ENCODE assay signal across 18 cellular contexts in the genomic region with DNA sequence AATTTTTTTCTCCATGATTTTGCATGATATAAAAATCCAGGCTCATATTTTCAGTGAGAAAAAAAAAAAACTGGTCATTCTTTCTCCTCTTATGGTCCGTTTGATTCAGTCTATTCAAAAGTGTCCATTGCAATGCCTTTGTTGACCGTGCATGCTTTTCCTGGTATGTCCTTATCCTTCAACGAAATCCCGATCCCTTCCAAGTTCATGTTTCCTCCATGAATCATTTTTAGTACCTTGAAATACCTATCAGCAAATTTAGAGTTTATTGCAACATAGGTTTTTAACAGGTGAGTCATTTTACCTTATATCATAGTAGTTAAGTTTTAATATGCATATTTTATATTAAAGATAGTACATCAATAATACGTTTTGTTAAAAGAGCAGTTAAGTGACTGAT.
A peak's percentile ranks its signal among the peaks of the same experiment; 100 is the strongest.
DNase-seq lines count a peak whose midpoint lies in the region; ATAC-seq and TF ChIP-seq lines count a peak whose summit lies in the region.
"Had no signal": no experiment of that assay in that cellular context is flagged by ENCODE, and none has a peak within 500 bp of the region (broad histone marks: within the 10 kb centered on the region; RNA-seq: fewer than 3 reads in every experiment).

No MANE protein-coding gene starts in this region.

- no peak overlapping the region for H3K27ac ChIP-seq in RWPE1
- H3K27ac ChIP-seq: GM23248 had no signal

- no peak for TF ChIP-seq CTCF in RWPE1 (conservative IDR thresholded peaks at IDR 0.05; ENCODE audit: low read depth)
- TF ChIP-seq CTCF in epithelial cell of esophagus (IDR thresholded peaks at IDR 0.05; ENCODE audit: insufficient read depth, low read depth, low read length, missing control alignments), result no peak
- no peak for TF ChIP-seq CTCF in chondrocyte (IDR thresholded peaks at IDR 0.05)

- ATAC-seq in GM21528 (IDR thresholded peaks at IDR 0.05; ENCODE audit: low FRiP score, unreplicated experiment) (no peak), GM18861 (IDR thresholded peaks at IDR 0.05; ENCODE audit: unreplicated experiment) (no peak)

- no peak overlapping the region for H3K27ac Mint-ChIP-seq in chondrocyte (ENCODE audit: unreplicated experiment)
- H3K27ac Mint-ChIP-seq: CD4-positive, alpha-beta memory T cell had no signal

- H3K4me3 ChIP-seq in epithelial cell of esophagus (ENCODE audit: low read length), result no peak overlapping the region
- H3K4me3 ChIP-seq: GM23248 had no signal

- H3K27me3 Mint-ChIP-seq in chondrocyte (ENCODE audit: low read depth), result peaks cover 4% of the 10 kb centered on the region
- H3K27me3 Mint-ChIP-seq: CD4-positive, alpha-beta memory T cell had no signal

- H3K4me3 Mint-ChIP-seq in chondrocyte (ENCODE audit: unreplicated experiment), result no peak overlapping the region
- H3K4me3 Mint-ChIP-seq: CD4-positive, alpha-beta memory T cell had no signal

- H3K4me1 Mint-ChIP-seq in chondrocyte (ENCODE audit: low read depth), result no peaks in the 10 kb centered on the region
- H3K4me1 Mint-ChIP-seq: CD4-positive, alpha-beta memory T cell had no signal

- POLR2A ChIA-PET in RWPE1 (lab: Yijun Ruan, JAX; ENCODE audit: low non-redundant PET), result no interaction called here

- no peaks in the 10 kb centered on the region for H3K36me3 Mint-ChIP-seq in chondrocyte (ENCODE audit: low read depth)
- H3K36me3 Mint-ChIP-seq: CD4-positive, alpha-beta memory T cell had no signal

- CTCF ChIA-PET in RWPE1 (lab: Yijun Ruan, JAX), result no interaction called here

- H3K9me3 Mint-ChIP-seq in chondrocyte (ENCODE audit: low read depth), result no peaks in the 10 kb centered on the region

- peak; percentile 77 for DNase-seq in NCI-H226
- peak; percentile 60 for DNase-seq in RWPE1 (ENCODE audit: low spot score)
- peak; percentile 56 for DNase-seq in epithelial cell of esophagus (ENCODE audit: low read depth)
- DNase-seq in renal cortical epithelial cell (ENCODE audit: low read depth), result peak; percentile 7
- no peak for DNase-seq in NCI-H1436 (lab: John Stamatoyannopoulos, UW)
- no peak for DNase-seq in chondrocyte (ENCODE audit: low spot score)
- DNase-seq: C1 segment of cervical spinal cord; Calu3; CD4-positive, alpha-beta memory T cell; COR-L47; DMS53; DMS79 treated with DMSO at 0.1 percent for 48 hours; GF-D8; GM23248; H7; HCEC 1CT had no signal

Comparison
In these comparisons a context has a peak if more than half of its experiments do, and no peak if none do; other contexts are left out.
1. DNase-seq: peak in NCI-H226 (single experiment), RWPE1 (single experiment), epithelial cell of esophagus (single experiment) and renal cortical epithelial cell (single experiment); none in NCI-H1436 (single experiment) and chondrocyte (single experiment).